ENCODE assay signal across 16 cellular contexts in the genomic region with DNA sequence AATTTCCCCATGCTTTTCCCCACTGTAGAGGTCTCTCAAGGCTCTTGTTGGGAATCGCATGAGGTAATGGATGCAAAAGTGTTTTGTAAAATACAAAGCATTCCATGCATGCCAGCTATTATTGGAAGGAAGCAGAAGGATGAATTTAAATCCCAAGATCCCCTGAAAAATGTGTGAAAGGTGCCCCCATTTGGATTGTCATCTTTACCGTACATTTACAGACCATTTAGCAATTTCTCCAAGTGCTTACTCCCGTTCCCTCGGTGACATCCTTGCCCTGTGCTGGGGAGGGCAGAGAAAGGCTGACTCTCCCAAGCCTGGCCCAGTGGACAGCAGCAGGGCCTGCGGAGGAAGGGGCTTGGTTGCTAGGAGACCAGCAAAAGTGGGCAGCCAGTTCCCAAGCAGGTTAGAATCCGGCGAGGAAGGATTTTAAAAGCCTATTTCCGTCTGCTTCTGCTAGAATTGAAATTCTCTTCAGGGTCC. TPM values are rescaled to one million over a fixed set of nuclear protein-coding genes. Genes with fewer than 3 reads are reported as not detected.
A peak's percentile ranks its signal among the peaks of the same experiment; 100 is the strongest.
DNase-seq lines count a peak whose midpoint lies in the region; TF ChIP-seq lines count a peak whose summit lies in the region.
"Had no signal": no experiment of that assay in that cellular context is flagged by ENCODE, and none has a peak within 500 bp of the region (broad histone marks: within the 10 kb centered on the region; RNA-seq: fewer than 3 reads in every experiment).

No MANE protein-coding gene starts in this region.

- POLR2A ChIA-PET in OCI-LY7 (lab: Charles Lee): interaction anchor here (0.7 kb wide), 1 partner anchor 567 kb away, joined by 3 read pairs; no protein-coding TSS in a partner anchor

- 40% methylated on average over 8 of the region's 8 CpGs for WGBS in hepatocyte (ENCODE audit: low lambda C conversion rate, missing lambda C conversion rate)

- H3K27ac Mint-ChIP-seq in mesothelial cell of epicardium: peak overlapping the region; percentile 33
- H3K27ac Mint-ChIP-seq in Calu3 (ENCODE audit: unreplicated experiment): no peak overlapping the region
- H3K27ac Mint-ChIP-seq: natural killer cell had no signal

- H3K9ac ChIP-seq in NT2/D1 (ENCODE audit: insufficient read length, low read depth): no peak overlapping the region

- H3K9me2 ChIP-seq in hepatocyte (replicated peaks; ENCODE audit: insufficient read depth) (no peaks in the 10 kb centered on the region), OCI-LY7 (ENCODE audit: insufficient read depth, low read length) (no peaks in the 10 kb centered on the region)

- H3K27me3 Mint-ChIP-seq in mesothelial cell of epicardium (ENCODE audit: low read depth) (peaks cover 10% of the 10 kb centered on the region), Calu3 (ENCODE audit: unreplicated experiment) (peaks cover 63% of the 10 kb centered on the region)

- H3K36me3 ChIP-seq in NT2/D1 (ENCODE audit: insufficient read depth, insufficient read length, low read length) (no peaks in the 10 kb centered on the region), hepatocyte (replicated peaks; ENCODE audit: insufficient read depth, low read depth) (no peaks in the 10 kb centered on the region), OCI-LY7 (ENCODE audit: insufficient read depth, low read length) (no peaks in the 10 kb centered on the region)

- H3K79me2 ChIP-seq in hepatocyte: no peaks in the 10 kb centered on the region
- H3K79me2 ChIP-seq in OCI-LY7 (ENCODE audit: insufficient read depth, low read depth, low read length): no peaks in the 10 kb centered on the region

- H3K4me3 Mint-ChIP-seq in mesothelial cell of epicardium: no peak overlapping the region
- H3K4me3 Mint-ChIP-seq in Calu3 (ENCODE audit: low read depth, unreplicated experiment): no peak overlapping the region
- H3K4me3 Mint-ChIP-seq: central memory CD8-positive, alpha-beta T cell; natural killer cell had no signal

- CTCF ChIA-PET in OCI-LY7 (lab: Charles Lee; ENCODE audit: unreplicated experiment) (no interaction called here), Calu3 (lab: Charles Lee) (no interaction called here)

- no peak overlapping the region for H3K27ac ChIP-seq in hepatocyte
- H3K27ac ChIP-seq in OCI-LY7 (ENCODE audit: low read depth, low read length, poor library complexity, severe bottlenecking): no peak overlapping the region

- peak; percentile 30 for DNase-seq in ELF-1 (ENCODE audit: low read depth, low spot score)
- DNase-seq in NT2/D1 (ENCODE audit: low read depth, low spot score): peak; percentile 76
- DNase-seq in hepatocyte (ENCODE audit: low spot score): no peak
- DNase-seq in mesothelial cell of epicardium (ENCODE audit: low spot score in 2 of 2, unreplicated experiment in 2 of 2): no peak
- no peak for DNase-seq in NCI-H1694 treated with DMSO at 0.1 percent for 48 hours (lab: John Stamatoyannopoulos, UW)
- DNase-seq in SW 1271 (lab: John Stamatoyannopoulos, UW): no peak
- DNase-seq in OCI-LY7 (ENCODE audit: low spot score): no peak
- no peak for DNase-seq in Calu3
- DNase-seq: activated CD4-positive, alpha-beta T cell treated with anti-CD3 and anti-CD28 coated beads, Interleukin-2, amount 50 U/mL, for 4 hours; activated T-cell treated with anti-CD3 and anti-CD28 coated beads for 4 hours; effector CD8-positive, alpha-beta T cell; GOT3; kidney; natural killer cell; stimulated activated CD4-positive, alpha-beta T cell treated with anti-CD3 and anti-CD28 coated beads, Interleukin-12 subunit alpha, Interleukin-12 subunit beta, amount 100 ng/mL, for 4 hours had no signal

- H3K4me3 ChIP-seq in NT2/D1 (ENCODE audit: insufficient read length, low read depth) (no peak overlapping the region), hepatocyte (no peak overlapping the region), OCI-LY7 (ENCODE audit: low read depth, low read length, poor library complexity, severe bottlenecking) (no peak overlapping the region)

- no peak overlapping the region for H2AFZ ChIP-seq in hepatocyte
- no peak overlapping the region for H2AFZ ChIP-seq in OCI-LY7 (ENCODE audit: low read length)

- peaks cover 3% of the 10 kb centered on the region for H3K4me1 ChIP-seq in NT2/D1 (ENCODE audit: insufficient read depth, insufficient read length)
- H3K4me1 ChIP-seq in hepatocyte (ENCODE audit: insufficient read depth): no peaks in the 10 kb centered on the region
- H3K4me1 ChIP-seq in OCI-LY7 (ENCODE audit: insufficient read depth, low read length, poor library complexity, severe bottlenecking): no peaks in the 10 kb centered on the region

- no peaks in the 10 kb centered on the region for H4K20me1 ChIP-seq in hepatocyte (ENCODE audit: insufficient read depth, poor library complexity, severe bottlenecking)
- H4K20me1 ChIP-seq in OCI-LY7 (ENCODE audit: insufficient read depth, low read length): no peaks in the 10 kb centered on the region

- H3K9me3 Mint-ChIP-seq in mesothelial cell of epicardium: no peaks in the 10 kb centered on the region
- no peaks in the 10 kb centered on the region for H3K9me3 Mint-ChIP-seq in Calu3 (ENCODE audit: low read depth, unreplicated experiment)
- H3K9me3 Mint-ChIP-seq: central memory CD8-positive, alpha-beta T cell; natural killer cell had no signal

- no peaks in the 10 kb centered on the region for H3K36me3 Mint-ChIP-seq in mesothelial cell of epicardium
- no peaks in the 10 kb centered on the region for H3K36me3 Mint-ChIP-seq in Calu3 (ENCODE audit: insufficient read depth, unreplicated experiment)
- H3K36me3 Mint-ChIP-seq: natural killer cell had no signal

- TF ChIP-seq CTCF in hepatocyte (IDR thresholded peaks at IDR 0.05; ENCODE audit: poor library complexity) (no peak), mesothelial cell of epicardium (IDR thresholded peaks at IDR 0.05; ENCODE audit: unreplicated experiment) (no peak), OCI-LY7 (conservative IDR thresholded peaks at IDR 0.05; ENCODE audit: low read length) (no peak), Calu3 (IDR thresholded peaks at IDR 0.05; ENCODE audit: unreplicated experiment) (no peak)

- intact Hi-C loops in OCI-LY7 (cut with micrococcal nuclease; ENCODE audit: unreplicated experiment) (no loop called here), Calu3 (cut with micrococcal nuclease; ENCODE audit: unreplicated experiment) (no loop called here)

- H3K27me3 ChIP-seq in NT2/D1 (ENCODE audit: insufficient read depth, insufficient read length) (peaks cover 2% of the 10 kb centered on the region), hepatocyte (no peaks in the 10 kb centered on the region)

- H3K4me1 Mint-ChIP-seq in mesothelial cell of epicardium (peaks cover 20% of the 10 kb centered on the region), Calu3 (ENCODE audit: low read depth, unreplicated experiment) (no peaks in the 10 kb centered on the region)
- H3K4me1 Mint-ChIP-seq: central memory CD8-positive, alpha-beta T cell; natural killer cell had no signal

- peak overlapping the region; percentile 48 for H3K4me2 ChIP-seq in hepatocyte
- no peak overlapping the region for H3K4me2 ChIP-seq in OCI-LY7 (ENCODE audit: low read length)

- BruUV-seq in OCI-LY7 (replicated peaks; lab: Mats Ljungman, UMichigan): no TSS peak
- no TSS peak for BruUV-seq in Calu3 (replicated peaks; lab: Mats Ljungman, UMichigan)

- no peaks in the 10 kb centered on the region for H3K9me3 ChIP-seq in NT2/D1 (ENCODE audit: insufficient read depth, low read length)
- no peaks in the 10 kb centered on the region for H3K9me3 ChIP-seq in hepatocyte (ENCODE audit: low read depth)
- no peaks in the 10 kb centered on the region for H3K9me3 ChIP-seq in OCI-LY7 (ENCODE audit: low read length)

RNA-seq across cellular contexts. Expression of a gene that starts 31.1 kb away (rescaled TPM):
- 52.8 and 64.0 TPM in 2 replicates for total RNA-seq in hepatocyte
- 32.2 and 39.1 TPM in 2 replicates for polyA plus RNA-seq in hepatocyte
- 135 to 139 TPM (median 136 TPM) in 3 replicates for total RNA-seq in mesothelial cell of epicardium
- 2.1 and 3.0 TPM in 2 replicates for total RNA-seq in OCI-LY7 (2014; rRNA removed; shearing (Covaris generic))
- 3.0 and 3.7 TPM in 2 replicates for total RNA-seq in OCI-LY7 (2022)
- 20.4 and 35.1 TPM in 2 replicates for total RNA-seq in Calu3 (2022)

Comparison
In these comparisons a context has a peak if more than half of its experiments do, and no peak if none do; other contexts are left out.
1. DNase-seq: peak in ELF-1 (single experiment) and NT2/D1 (single experiment); none in hepatocyte (single experiment), mesothelial cell of epicardium (0 of 2), NCI-H1694 treated with DMSO at 0.1 percent for 48 hours (single experiment), SW 1271 (0 of 2), OCI-LY7 (single experiment) and Calu3 (single experiment).